13 cellular contexts compared by ENCODE assay signal in genomic region chr4:24857996-24858395, GRCh38. TPM values are rescaled to one million over a fixed set of nuclear protein-coding genes. Genes with fewer than 3 reads are reported as not detected.
A peak's percentile ranks its signal among the peaks of the same experiment; 100 is the strongest.
DNase-seq lines count a peak whose midpoint lies in the region; ATAC-seq and TF ChIP-seq lines count a peak whose summit lies in the region.
"Had no signal": no experiment of that assay in that cellular context is flagged by ENCODE, and none has a peak within 500 bp of the region (broad histone marks: within the 10 kb centered on the region; RNA-seq: fewer than 3 reads in every experiment).

No MANE protein-coding gene starts in this region.

- no peak overlapping the region for H3K4me3 Mint-ChIP-seq in activated CD8-positive, alpha-beta T cell treated with anti-CD3 and anti-CD28 coated beads for 36 hours

- no peaks in the 10 kb centered on the region for H3K9me3 ChIP-seq in tibial artery

- peak overlapping the region; percentile 55 to 73 for H3K27ac ChIP-seq in coronary artery
- H3K27ac ChIP-seq in tibial artery, result peak overlapping the region; percentile 48 to 80
- H3K27ac ChIP-seq: parathyroid adenoma, SK-N-MC had no signal

- no peak overlapping the region for H3K4me3 ChIP-seq in HFF-Myc (replicated peaks; ENCODE audit: low read depth, low read length)
- H3K4me3 ChIP-seq in coronary artery, result peak overlapping the region; percentile 14
- no peak overlapping the region for H3K4me3 ChIP-seq in tibial artery
- H3K4me3 ChIP-seq: SK-N-MC had no signal

- no peaks in the 10 kb centered on the region for H3K27me3 ChIP-seq in tibial artery

- no peak overlapping the region for H3K27ac Mint-ChIP-seq in activated CD8-positive, alpha-beta T cell treated with anti-CD3 and anti-CD28 coated beads for 36 hours

- H3K36me3 ChIP-seq in tibial artery, result peaks cover 0 to under 1% (median 0%) of the 10 kb centered on the region in 3 donors

- intact Hi-C loops in tibial artery (cut with DNase I; ENCODE audit: low total_unique reads), result no loop called here
- intact Hi-C loops in activated CD8-positive, alpha-beta T cell treated with anti-CD3 and anti-CD28 coated beads for 36 hours (cut with micrococcal nuclease), result no loop called here

- POLR2A ChIA-PET in activated CD8-positive, alpha-beta T cell treated with anti-CD3 and anti-CD28 coated beads for 36 hours (lab: Charles Lee), result no interaction called here

- H3K4me1 Mint-ChIP-seq in activated CD8-positive, alpha-beta T cell treated with anti-CD3 and anti-CD28 coated beads for 36 hours (ENCODE audit: low read depth), result no peaks in the 10 kb centered on the region

- CTCF ChIA-PET in activated CD8-positive, alpha-beta T cell treated with anti-CD3 and anti-CD28 coated beads for 36 hours (lab: Charles Lee), result no interaction called here

- DNase-seq in HFF-Myc (ENCODE audit: extremely low read depth, low read depth), result peak; percentile 39
- DNase-seq in coronary artery (ENCODE audit: low spot score), result no peak
- peak; percentile 19 for DNase-seq in kidney tubule cell (ENCODE audit: low spot score)
- DNase-seq in tibial artery, result no peak
- DNase-seq in stimulated activated CD4-positive, alpha-beta T cell treated with anti-CD3 and anti-CD28 coated beads, Interleukin-4, amount 100 ng/mL, for 24 hours, result no peak
- no peak for DNase-seq in cortex of kidney (lab: John Stamatoyannopoulos, UW)
- DNase-seq in anterior cingulate cortex (lab: John Stamatoyannopoulos, UW), result no peak
- no peak for DNase-seq in activated CD8-positive, alpha-beta T cell treated with anti-CD3 and anti-CD28 coated beads for 36 hours
- DNase-seq: NCI-H345 had no signal

- H3K36me3 Mint-ChIP-seq in activated CD8-positive, alpha-beta T cell treated with anti-CD3 and anti-CD28 coated beads for 36 hours (ENCODE audit: low read depth), result no peaks in the 10 kb centered on the region

- TF ChIP-seq CTCF in HFF-Myc (IDR thresholded peaks at IDR 0.05; ENCODE audit: low read depth, low read length, missing control alignments), result no peak
- no peak for TF ChIP-seq CTCF in coronary artery (IDR thresholded peaks at IDR 0.05)
- no peak for TF ChIP-seq CTCF in tibial artery (IDR thresholded peaks at IDR 0.05)
- TF ChIP-seq CTCF in activated CD8-positive, alpha-beta T cell treated with anti-CD3 and anti-CD28 coated beads for 36 hours (IDR thresholded peaks at IDR 0.05), result no peak

- peaks cover 0 to 46% (median 23%) of the 10 kb centered on the region in 4 donors for H3K4me1 ChIP-seq in tibial artery
- H3K4me1 ChIP-seq: parathyroid adenoma had no signal

- H3K9me3 Mint-ChIP-seq in activated CD8-positive, alpha-beta T cell treated with anti-CD3 and anti-CD28 coated beads for 36 hours, result peaks cover 5% of the 10 kb centered on the region

- H3K27me3 Mint-ChIP-seq in activated CD8-positive, alpha-beta T cell treated with anti-CD3 and anti-CD28 coated beads for 36 hours, result no peaks in the 10 kb centered on the region

- no peak for ATAC-seq in activated CD8-positive, alpha-beta T cell treated with anti-CD3 and anti-CD28 coated beads for 36 hours
- ATAC-seq: HCT116 had no signal

RNA-seq across cellular contexts. Expression of gene CCDC149, which starts 54.8 kb away (rescaled TPM):
- not detected for total RNA-seq in activated CD8-positive, alpha-beta T cell treated with anti-CD3 and anti-CD28 coated beads for 36 hours
- total RNA-seq: activated CD8-positive, alpha-beta memory T cell treated with anti-CD3 and anti-CD28 coated beads for 36 hours had no signal

Comparison
In these comparisons a context has a peak if more than half of its experiments do, and no peak if none do; other contexts are left out.
1. DNase-seq: peak in HFF-Myc (single experiment) and kidney tubule cell (single experiment); none in coronary artery (single experiment), tibial artery (0 of 2), stimulated activated CD4-positive, alpha-beta T cell treated with anti-CD3 and anti-CD28 coated beads, Interleukin-4, amount 100 ng/mL, for 24 hours (single experiment), cortex of kidney (single experiment), anterior cingulate cortex (0 of 58) and activated CD8-positive, alpha-beta T cell treated with anti-CD3 and anti-CD28 coated beads for 36 hours (single experiment).